Comparison of ENCODE assay signal across 21 cellular contexts in the genomic region with DNA sequence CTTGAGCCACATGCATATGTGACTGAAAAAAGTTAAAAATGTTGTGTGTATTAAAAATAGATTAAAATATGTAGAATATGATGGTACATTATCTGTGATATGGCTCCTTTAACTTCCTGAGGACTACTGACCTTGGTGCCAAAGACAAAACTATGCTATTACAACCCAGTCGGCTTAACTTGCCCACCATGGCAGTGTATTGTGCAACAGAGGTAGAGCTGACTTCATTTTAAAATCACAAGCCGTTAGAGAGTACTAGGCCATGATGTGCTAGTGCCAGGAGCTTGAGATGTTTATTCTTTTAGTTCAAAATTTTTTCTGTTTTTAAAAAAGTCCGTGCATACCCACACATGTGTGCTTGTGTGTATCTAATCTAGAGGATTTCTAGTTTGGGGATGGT. TPM values are rescaled to one million over a fixed set of nuclear protein-coding genes. Genes with fewer than 3 reads are reported as not detected.
DNase-seq lines count a peak whose midpoint lies in the region; ATAC-seq, FAIRE-seq and TF ChIP-seq lines count a peak whose summit lies in the region.
"Had no signal": no experiment of that assay in that cellular context is flagged by ENCODE, and none has a peak within 500 bp of the region (broad histone marks: within the 10 kb centered on the region; RNA-seq: fewer than 3 reads in every experiment).

No MANE protein-coding gene starts in this region.

- H2AFZ ChIP-seq in HepG2 (ENCODE audit: low read length) (no peak overlapping the region), H1 (ENCODE audit: low read length) (no peak overlapping the region)

- TF ChIP-seq EP300 in HepG2 (IDR thresholded peaks at IDR 0.05; ENCODE audit: low read depth in 2 of 2, low read length in 2 of 2) (no peak), HepG2 (CRISPR knock-in tag; IDR thresholded peaks at IDR 0.05; ENCODE audit: borderline replicate concordance) (no peak), H1 (IDR thresholded peaks at IDR 0.05; ENCODE audit: borderline replicate concordance in 1 of 2, low read depth in 2 of 2, low read length in 2 of 2) (no peak)

- in situ Hi-C loops in HepG2 (cut with HindIII; ENCODE audit: extremely low pct_ligation_motif_present, low pct_unique_long_range_greater_than_20kb) = no loop called here

- H2BK12ac ChIP-seq in H1 (ENCODE audit: low read depth, low read length) = no peak overlapping the region

- no peak overlapping the region for H2BK20ac ChIP-seq in H1 (ENCODE audit: low read length)

- H3K9ac ChIP-seq in HepG2 (ENCODE audit: insufficient read depth, low read depth, low read length) = no peak overlapping the region
- no peak overlapping the region for H3K9ac ChIP-seq in H1 (replicated peaks in 1 of 4; ENCODE audit: extremely low read depth in 1 of 4, low read depth in 3 of 4, low read length in 3 of 4)

- no peak overlapping the region for H3K23ac ChIP-seq in H1 (ENCODE audit: insufficient read length)

- 67% methylated on average over 3 of the region's 3 CpGs for WGBS in HepG2 (ENCODE audit: low lambda C conversion rate)
- WGBS in right lobe of liver (ENCODE audit: insufficient coverage, low coverage, low lambda C conversion rate, missing lambda C conversion rate) = 85% methylated on average over 3 of the region's 3 CpGs
- 84% methylated on average over 3 of the region's 3 CpGs; no CpG with 5 or more reads in 1 of the 2 experiments for WGBS in H1 (ENCODE audit: extremely low coverage in 1 of 2, insufficient coverage in 1 of 2, insufficient read length in 1 of 2, insufficient replicate concordance in 2 of 2, low coverage in 1 of 2, low lambda C conversion rate in 2 of 2, missing lambda C conversion rate in 1 of 2), 2 experiments
- 81 to 82% methylated on average over 3 of the region's 3 CpGs for WGBS in aorta, 2 donors

- TF ChIP-seq RAD21 in HepG2 (CRISPR knock-in tag; IDR thresholded peaks at IDR 0.05) (no peak), H1 (IDR thresholded peaks at IDR 0.05 in 1 of 2, conservative IDR thresholded peaks at IDR 0.05 in 1 of 2; ENCODE audit: low read depth in 2 of 2, low read length in 2 of 2) (no peak)

- H3K4me2 ChIP-seq in HepG2 (ENCODE audit: low read depth, low read length) = no peak overlapping the region
- no peak overlapping the region for H3K4me2 ChIP-seq in H1 (ENCODE audit: insufficient read depth in 1 of 2, low read depth in 2 of 2, low read length in 2 of 2)

- H2BK5ac ChIP-seq in H1 (ENCODE audit: low read depth, low read length) = no peak overlapping the region

- H3K14ac ChIP-seq in H1 (ENCODE audit: insufficient read length) = no peak overlapping the region

- POLR2A ChIA-PET in HepG2 (lab: Yijun Ruan, JAX) (no interaction called here), H1 (lab: Charles Lee; ENCODE audit: partially characterized antibody) (interaction anchor here (0.9 to 1.6 kb wide), 2 partner anchors 9 to 13 kb away, joined by 3 to 4 read pairs; no protein-coding TSS in a partner anchor)

- DNase-seq in HepG2 (ENCODE audit: low spot score) = no peak
- DNase-seq in right lobe of liver = no peak
- no peak for DNase-seq in H1 (ENCODE audit: low read depth in 1 of 2, low spot score in 2 of 2)
- DNase-seq in fibroblast of villous mesenchyme (ENCODE audit: low read depth) = peak; percentile 6
- DNase-seq in aorta = no peak
- DNase-seq in DMS153 (lab: John Stamatoyannopoulos, UW) = no peak
- DNase-seq: 8988T; C1 segment of cervical spinal cord; Calu3; CD4-positive, alpha-beta T cell; DMS 273 treated with DMSO at 0.1 percent for 48 hours; DMS79; GOT3; HCEC 1CT; HFFc6; KBM-7 had no signal

- no peak overlapping the region for H3K27ac ChIP-seq in HepG2 (ENCODE audit: extremely low read length, insufficient read depth, low read length)
- H3K27ac ChIP-seq in right lobe of liver = no peak overlapping the region
- no peak overlapping the region for H3K27ac ChIP-seq in H1 (ENCODE audit: low read depth, low read length)
- H3K27ac ChIP-seq in aorta (ENCODE audit: low read depth in 1 of 2, low read length in 2 of 2) = no peak overlapping the region
- H3K27ac ChIP-seq: HL-60 had no signal

- H3K18ac ChIP-seq in H1 (ENCODE audit: extremely low read depth, low read length) = no peak overlapping the region

- CTCF ChIA-PET in HepG2 (lab: Yijun Ruan, JAX; ENCODE audit: low intra/inter-chr PET ratio, low total read pairs) (no interaction called here), H1 (lab: Charles Lee; ENCODE audit: partially characterized antibody) (interaction anchor here (0.6 to 1.3 kb wide), 2 partner anchors 45 to 69 kb away, joined by 3 read pairs; no protein-coding TSS in a partner anchor)

- H4K8ac ChIP-seq in H1 (ENCODE audit: extremely low read depth, insufficient read depth, low read length) = no peak overlapping the region

- H2AK5ac ChIP-seq in H1 (ENCODE audit: low read depth, low read length) = no peak overlapping the region

- TF ChIP-seq POLR2A in HepG2 (IDR thresholded peaks at IDR 0.05; ENCODE audit: insufficient read depth in 1 of 2, low read depth in 2 of 2, low read length in 2 of 2) (no peak), right lobe of liver (IDR thresholded peaks at IDR 0.05) (no peak), H1 (IDR thresholded peaks at IDR 0.05; ENCODE audit: control extremely low read depth in 1 of 2, low read depth in 2 of 2, low read length in 2 of 2) (no peak)

- no TSS peak for BruUV-seq in HepG2 (replicated peaks; lab: Mats Ljungman, UMichigan)

- no peak overlapping the region for H3K56ac ChIP-seq in H1 (replicated peaks; ENCODE audit: insufficient read length, low read depth, low read length)

- H3K4me3 ChIP-seq in HepG2 (replicated peaks in 1 of 3; ENCODE audit: insufficient read depth in 1 of 3, low read depth in 2 of 3, low read length in 3 of 3) = no peak overlapping the region
- H3K4me3 ChIP-seq in right lobe of liver = no peak overlapping the region
- no peak overlapping the region for H3K4me3 ChIP-seq in H1 (ENCODE audit: extremely low read depth in 1 of 4, insufficient read depth in 2 of 4, low read depth in 3 of 4, low read length in 4 of 4)
- H3K4me3 ChIP-seq in fibroblast of villous mesenchyme (ENCODE audit: low read depth, low read length) = no peak overlapping the region
- no peak overlapping the region for H3K4me3 ChIP-seq in aorta (ENCODE audit: low read length in 2 of 2)

- ATAC-seq in HepG2 (no peak), right lobe of liver (no peak), aorta (ENCODE audit: low FRiP score) (peak; percentile 80), GM18519 (IDR thresholded peaks at IDR 0.05; ENCODE audit: low FRiP score, unreplicated experiment) (no peak), HG03280 (IDR thresholded peaks at IDR 0.05; ENCODE audit: unreplicated experiment) (no peak)

- H3K4me1 ChIP-seq in HepG2 (ENCODE audit: insufficient read depth, low read length) (no peaks in the 10 kb centered on the region), right lobe of liver (no peaks in the 10 kb centered on the region), H1 (replicated peaks in 1 of 4; ENCODE audit: control insufficient read depth in 3 of 4, insufficient read depth in 4 of 4, low read length in 3 of 4) (no peaks in the 10 kb centered on the region), aorta (ENCODE audit: control insufficient read depth in 1 of 2, insufficient read depth in 2 of 2, low read length in 2 of 2) (peaks cover 0 to 1% of the 10 kb centered on the region in 2 donors)

- no peak overlapping the region for H3K4ac ChIP-seq in H1 (replicated peaks; ENCODE audit: insufficient read length, low read depth, low read length)

- no peaks in the 10 kb centered on the region for H3K9me3 ChIP-seq in HepG2 (ENCODE audit: low read length)
- no peaks in the 10 kb centered on the region for H3K9me3 ChIP-seq in right lobe of liver
- no peaks in the 10 kb centered on the region for H3K9me3 ChIP-seq in H1 (ENCODE audit: insufficient read depth in 2 of 2, low read depth in 1 of 2, low read length in 1 of 2)
- no peaks in the 10 kb centered on the region for H3K9me3 ChIP-seq in aorta (ENCODE audit: control insufficient read depth, low read length)

- H3K36me3 ChIP-seq in HepG2 (replicated peaks in 1 of 2; ENCODE audit: control insufficient read depth in 1 of 2, insufficient read depth in 2 of 2, low read length in 2 of 2) = peaks cover 5 to 43% of the 10 kb centered on the region in 2 experiments; a peak in 4 of 5 replicates
- H3K36me3 ChIP-seq in right lobe of liver = peaks cover 0 to 9% (median 0%) of the 10 kb centered on the region in 4 donors
- H3K36me3 ChIP-seq in H1 (ENCODE audit: control insufficient read depth in 2 of 4, insufficient read depth in 4 of 4, low read length in 3 of 4) = peaks cover 0 to 27% (median 4%) of the 10 kb centered on the region in 4 experiments; a peak in 4 of 8 replicates
- peaks cover 0 to 3% of the 10 kb centered on the region in 2 donors for H3K36me3 ChIP-seq in aorta (ENCODE audit: control insufficient read depth in 1 of 2, insufficient read depth in 2 of 2, low read length in 1 of 2)

- H3K79me2 ChIP-seq in HepG2 (ENCODE audit: insufficient read depth, low read length) (no peaks in the 10 kb centered on the region), H1 (ENCODE audit: control insufficient read depth in 1 of 2, insufficient read depth in 2 of 2, low read length in 2 of 2) (peaks cover 0 to 3% of the 10 kb centered on the region in 2 experiments; a peak in 1 of 4 replicates)

- no peak overlapping the region for H2BK120ac ChIP-seq in H1 (replicated peaks; ENCODE audit: low read depth, low read length)

- H4K91ac ChIP-seq in H1 (replicated peaks; ENCODE audit: insufficient read length, low read length) = no peak overlapping the region

- no peaks in the 10 kb centered on the region for H4K20me1 ChIP-seq in HepG2 (ENCODE audit: insufficient read depth, low read length)
- H4K20me1 ChIP-seq in H1 (replicated peaks in 1 of 2; ENCODE audit: control insufficient read depth in 1 of 2, insufficient read depth in 2 of 2, low read length in 2 of 2) = no peaks in the 10 kb centered on the region

- FAIRE-seq in HepG2 (lab: Jason Lieb, UNC) (no peak), H1 (lab: Jason Lieb, UNC) (no peak)
- FAIRE-seq: GM12891, GM19239 had no signal

- H2BK15ac ChIP-seq in H1 (ENCODE audit: low read length) = no peak overlapping the region

- H3K23me2 ChIP-seq in H1 (ENCODE audit: low read depth, low read length) = no peaks in the 10 kb centered on the region; the same call in 1 of the 2 replicates

- H3K27me3 ChIP-seq in HepG2 (ENCODE audit: control insufficient read depth in 1 of 2, insufficient read depth in 2 of 2, low read length in 2 of 2) (no peaks in the 10 kb centered on the region), right lobe of liver (no peaks in the 10 kb centered on the region), H1 (replicated peaks in 1 of 4; ENCODE audit: control insufficient read depth in 3 of 4, extremely low read depth in 1 of 4, insufficient read depth in 3 of 4, low read length in 3 of 4) (no peaks in the 10 kb centered on the region), aorta (ENCODE audit: control insufficient read depth in 1 of 2, insufficient read depth in 2 of 2, low read length in 1 of 2) (no peaks in the 10 kb centered on the region)

- H3K79me1 ChIP-seq in H1 (ENCODE audit: low read depth, low read length) = 0 out of 2 replicates have a peak, but pooled peaks cover 2% of the 10 kb centered on the region

- intact Hi-C loops in HepG2 (cut with micrococcal nuclease; ENCODE audit: unreplicated experiment) = no loop called here
- intact Hi-C loops in right lobe of liver (cut with DNase I) = no loop called here
- intact Hi-C loops in aorta (cut with DNase I) = no loop called here

- TF ChIP-seq CTCF in HepG2 (CRISPR knock-in tag; IDR thresholded peaks at IDR 0.05) (no peak), right lobe of liver (IDR thresholded peaks at IDR 0.05) (no peak), H1 (IDR thresholded peaks at IDR 0.05; ENCODE audit: control extremely low read depth in 1 of 3, insufficient read depth in 1 of 3, low read depth in 1 of 3, low read length in 3 of 3) (no peak), fibroblast of villous mesenchyme (IDR thresholded peaks at IDR 0.05; ENCODE audit: insufficient read depth, low read depth, low read length) (no peak)

- H4K5ac ChIP-seq in H1 (ENCODE audit: insufficient read length, low read depth, low read length) = no peak overlapping the region

RNA-seq across cellular contexts. Expression of gene NAA35, which starts 46.3 kb away (rescaled TPM):
- total RNA-seq in HepG2 (2016; rRNA removed; fragmentation: Illumina TruSeq; extraction: Trizol) (28.9 and 35.1 TPM in 2 replicates), right lobe of liver (10 to 100 TPM in 2 of 6 experiments, 1 to 10 TPM in 4; 7.6 to 10.3 (median 8.7) TPM), fibroblast of villous mesenchyme (20.9 and 28.5 TPM in 2 replicates), aorta (10 to 100 TPM; 22.8 to 23.5 TPM)
- total RNA-seq in HepG2 (2016; cell fraction: cytosol; rRNA removed; fragmentation: Illumina TruSeq; extraction: Trizol; ENCODE audit: low read depth) = 9.8 and 10.0 TPM in 2 replicates
- total RNA-seq in HepG2 (2016; cell fraction: insoluble cytoplasmic fraction; rRNA removed; fragmentation: Illumina TruSeq; extraction: Trizol) = 30.5 and 33.5 TPM in 2 replicates
- 12.6 and 14.1 TPM in 2 replicates for total RNA-seq in HepG2 (2016; cell fraction: membrane; rRNA removed; fragmentation: Illumina TruSeq; extraction: Trizol)
- total RNA-seq in HepG2 (2016; cell fraction: nucleus; rRNA removed; fragmentation: Illumina TruSeq; extraction: Trizol) = 34.6 and 35.0 TPM in 2 replicates
- polyA plus RNA-seq in HepG2 (2011; rRNA removed) (16.2 and 21.6 TPM in 2 replicates), H1 (2011; rRNA removed) (8.8 and 12.9 TPM in 2 replicates), aorta (10 to 100 TPM in 1 of 2 donors, 1 to 10 TPM in 1; 4.5 to 10.6 TPM)
- 8.0 and 11.3 TPM in 2 replicates for polyA plus RNA-seq in HepG2 (2011; cell fraction: cytosol; rRNA removed)
- polyA plus RNA-seq in HepG2 (2011; cell fraction: nucleus; rRNA removed) = 10.3 and 12.8 TPM in 2 replicates
- polyA plus RNA-seq in HepG2 (2012) = 16.4 and 18.7 TPM in 2 replicates
- 2.3 and 2.6 TPM in 2 replicates for polyA plus RNA-seq in HepG2 (2016; cell fraction: cytosol; fragmentation: Illumina TruSeq; extraction: Trizol; ENCODE audit: low read depth)
- 24.3 and 25.8 TPM in 2 replicates for polyA plus RNA-seq in HepG2 (2016; cell fraction: insoluble cytoplasmic fraction; fragmentation: Illumina TruSeq; extraction: Trizol; ENCODE audit: low read depth)
- polyA plus RNA-seq in HepG2 (2016; cell fraction: membrane; fragmentation: Illumina TruSeq; extraction: Trizol; ENCODE audit: low read depth) = 5.0 and 5.9 TPM in 2 replicates
- 25.5 and 28.5 TPM in 2 replicates for polyA plus RNA-seq in HepG2 (2016; cell fraction: nucleus; fragmentation: Illumina TruSeq; extraction: Trizol; ENCODE audit: insufficient read depth, low read depth)
- 11.3 and 28.1 TPM in 2 replicates for polyA minus RNA-seq in HepG2 (2011; rRNA and poly(A)+ RNA removed; ENCODE audit: low replicate concordance)
- 8.7 and 10.2 TPM in 2 replicates for polyA minus RNA-seq in HepG2 (2011; cell fraction: cytosol; rRNA and poly(A)+ RNA removed)
- 34.2 and 35.9 TPM in 2 replicates for polyA minus RNA-seq in HepG2 (2011; cell fraction: nucleus; rRNA and poly(A)+ RNA removed)
- total RNA-seq in H1 (2021; fragmentation: NEBNext Ultra II Directional; extraction: Animal tissue kit (Norgen Biotek cat#: 25700)) = 30.9 and 35.2 TPM in 2 replicates
- 19.2 TPM for polyA plus RNA-seq in H1 (2011; cell fraction: cytosol; rRNA removed)
- polyA plus RNA-seq in H1 (2011; cell fraction: nucleus; rRNA removed) = 14.7 TPM
- polyA plus RNA-seq in H1 (2012, experiment 1 of 2) = 15.5 to 35.0 TPM (median 22.0 TPM) in 4 replicates
- polyA plus RNA-seq in H1 (2012, experiment 2 of 2) = 2.7 TPM
- polyA plus RNA-seq in H1 (2013, experiment 1 of 2) = 27.1 TPM
- polyA plus RNA-seq in H1 (2013, experiment 2 of 2) = 27.9 TPM
- 23.4 and 36.6 TPM in 2 replicates for polyA minus RNA-seq in H1 (2011; rRNA and poly(A)+ RNA removed)
- 11.8 TPM for polyA minus RNA-seq in H1 (2011; cell fraction: cytosol; rRNA and poly(A)+ RNA removed)
- 27.9 TPM for polyA minus RNA-seq in H1 (2011; cell fraction: nucleus; rRNA and poly(A)+ RNA removed)

Comparison
In these comparisons a context has a peak if more than half of its experiments do, and no peak if none do; other contexts are left out.
1. Of the 41 proteins assayed by ChIP-seq in both HepG2 and H1: peak only in HepG2: none; only in H1: none; in both: CEBPB; in neither: 40.